ENCODE assay signal across 8 cellular contexts in the genomic region with DNA sequence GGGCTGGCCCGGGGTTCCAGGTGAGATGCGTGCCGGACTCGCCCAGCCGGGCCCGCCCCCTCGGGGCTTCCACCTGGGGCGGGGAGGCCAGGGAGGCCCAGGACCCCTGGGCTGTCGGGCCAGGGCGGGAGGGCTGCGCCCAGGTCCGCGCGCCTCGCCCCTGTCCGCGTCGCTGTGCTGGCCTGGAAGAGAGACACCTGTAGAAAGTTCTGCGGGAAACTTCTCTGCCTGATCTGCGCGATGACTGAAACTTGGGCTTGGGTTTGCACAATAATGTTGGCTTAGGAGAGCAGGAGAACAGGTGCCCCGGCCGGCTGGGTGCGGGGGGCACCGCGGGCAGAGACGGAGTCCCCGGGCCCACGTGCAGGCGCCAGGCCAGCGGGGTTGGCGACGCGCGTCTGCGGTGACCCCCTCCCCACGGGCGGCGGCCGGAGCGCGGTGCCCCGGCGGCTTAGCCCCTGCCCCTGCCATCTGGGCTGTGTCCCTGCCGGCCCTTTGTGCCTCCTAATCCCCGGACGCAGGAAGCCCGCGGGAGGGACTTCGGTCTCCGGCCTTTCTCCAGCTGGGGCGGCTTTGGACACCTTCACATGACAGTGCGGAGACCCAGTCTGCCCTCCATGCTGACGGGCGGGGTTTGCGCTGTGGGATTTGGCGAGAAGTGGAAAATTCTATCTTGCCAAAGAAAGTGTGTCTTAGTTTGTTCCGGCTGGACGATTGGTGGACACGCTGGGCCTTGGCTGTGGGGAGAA. TPM values are rescaled to one million over a fixed set of nuclear protein-coding genes. Genes with fewer than 3 reads are reported as not detected.
DNase-seq lines count a peak whose midpoint lies in the region; ATAC-seq and TF ChIP-seq lines count a peak whose summit lies in the region.

No MANE protein-coding gene starts in this region.

- no peaks in the 10 kb centered on the region for H4K20me1 ChIP-seq in HCT116 (ENCODE audit: insufficient read depth)

- H3K4me2 ChIP-seq in HCT116 (ENCODE audit: low read length): peak overlapping the region; percentile 86

- POLR2A ChIA-PET in CD8-positive, alpha-beta memory T cell (lab: Charles Lee): interaction anchor here (1.1 to 3.7 kb wide), 4 partner anchors 9 to 70 kb away, joined by 3 to 44 read pairs (median 9); a partner anchor contains a TSS
- POLR2A ChIA-PET in HCT116 (lab: Charles Lee): interaction anchor here (1.0 to 1.6 kb wide), 8 partner anchors 9 to 24 kb away, joined by 3 to 15 read pairs (median 5); a partner anchor contains a TSS

- DNase-seq in CD8-positive, alpha-beta memory T cell: no peak
- no peak for DNase-seq in HCT116 (ENCODE audit: low read depth, low spot score)
- no peak for DNase-seq in activated T-cell treated with anti-CD3 and anti-CD28 coated beads, Interleukin-2, amount 50 U/mL, for 72 hours
- peak; percentile 47 for DNase-seq in iPS-NIHi11 (ENCODE audit: low spot score)
- DNase-seq in kidney glomerular epithelial cell (lab: John Stamatoyannopoulos, UW): no peak
- no peak for DNase-seq in cerebellar nuclear complex (lab: John Stamatoyannopoulos, UW)

- no peaks in the 10 kb centered on the region for H3K27me3 ChIP-seq in CD8-positive, alpha-beta memory T cell (ENCODE audit: insufficient read depth, low read length, poor library complexity, severe bottlenecking)
- H3K27me3 ChIP-seq in HCT116 (ENCODE audit: insufficient read depth, low read length) (no peaks in the 10 kb centered on the region), subcutaneous abdominal adipose tissue (ENCODE audit: control insufficient read depth in 5 of 5, insufficient read depth in 4 of 5, low read length in 5 of 5) (no peaks in the 10 kb centered on the region)

- CTCF ChIA-PET in CD8-positive, alpha-beta memory T cell (lab: Charles Lee): interaction anchor here (0.9 to 2.3 kb wide), 5 partner anchors 8 to 223 kb away, joined by 3 to 18 read pairs (median 4); a partner anchor contains a TSS
- CTCF ChIA-PET in HCT116 (lab: Charles Lee): interaction anchor here (0.7 to 2.2 kb wide), 15 partner anchors 8 to 285 kb away, joined by 3 to 39 read pairs (median 4); a partner anchor contains a TSS

- H3K79me2 ChIP-seq in HCT116 (ENCODE audit: insufficient read depth, low read length): peaks cover 53% of the 10 kb centered on the region

- peak overlapping the region; percentile 79 to 91 (median 86) for H3K4me3 Mint-ChIP-seq in CD8-positive, alpha-beta memory T cell
- peak overlapping the region; percentile 75 to 78 for H3K4me3 Mint-ChIP-seq in activated T-cell treated with anti-CD3 and anti-CD28 coated beads, Interleukin-2, amount 50 U/mL, for 72 hours

- H3K27me3 Mint-ChIP-seq in CD8-positive, alpha-beta memory T cell: no peaks in the 10 kb centered on the region
- no peaks in the 10 kb centered on the region for H3K27me3 Mint-ChIP-seq in activated T-cell treated with anti-CD3 and anti-CD28 coated beads, Interleukin-2, amount 50 U/mL, for 72 hours (ENCODE audit: low read depth)

- no peaks in the 10 kb centered on the region for H3K9me3 Mint-ChIP-seq in CD8-positive, alpha-beta memory T cell
- H3K9me3 Mint-ChIP-seq in activated T-cell treated with anti-CD3 and anti-CD28 coated beads, Interleukin-2, amount 50 U/mL, for 72 hours: no peaks in the 10 kb centered on the region

- H3K4me3 ChIP-seq in CD8-positive, alpha-beta memory T cell (ENCODE audit: low read length): peak overlapping the region; percentile 63
- H3K4me3 ChIP-seq in HCT116 (replicated peaks in 1 of 2; ENCODE audit: low read depth in 1 of 2, low read length in 2 of 2): peak overlapping the region; percentile 68 to 86
- H3K4me3 ChIP-seq in subcutaneous abdominal adipose tissue (ENCODE audit: low read depth in 1 of 5, low read length in 5 of 5): peak overlapping the region; percentile 48 to 72 (median 60)

- no peak for TF ChIP-seq RAD21 in HCT116 (IDR thresholded peaks at IDR 0.05; ENCODE audit: low read depth)

- no peak for TF ChIP-seq CTCF in HCT116 (IDR thresholded peaks at IDR 0.05 in 2 of 3, conservative IDR thresholded peaks at IDR 0.05 in 1 of 3; ENCODE audit: borderline replicate concordance in 1 of 3, insufficient read depth in 1 of 3, low read depth in 2 of 3, low read length in 2 of 3)

- H3K9me3 ChIP-seq in CD8-positive, alpha-beta memory T cell (ENCODE audit: low read length): no peaks in the 10 kb centered on the region
- H3K9me3 ChIP-seq in HCT116 (ENCODE audit: control insufficient read depth in 1 of 2, insufficient read depth in 1 of 2, low read depth in 1 of 2, low read length in 2 of 2) (no peaks in the 10 kb centered on the region), subcutaneous abdominal adipose tissue (ENCODE audit: control insufficient read depth in 5 of 5, low read length in 5 of 5) (no peaks in the 10 kb centered on the region)

- BruUV-seq in HCT116 (replicated peaks; lab: Mats Ljungman, UMichigan): no TSS peak

- peaks cover 12% of the 10 kb centered on the region for H3K36me3 ChIP-seq in CD8-positive, alpha-beta memory T cell (ENCODE audit: insufficient read depth, low read length)
- peaks cover 5 to 16% of the 10 kb centered on the region in 2 experiments; a peak in 2 of 4 replicates for H3K36me3 ChIP-seq in HCT116 (ENCODE audit: control insufficient read depth in 1 of 2, insufficient read depth in 2 of 2, low read length in 2 of 2)
- H3K36me3 ChIP-seq in subcutaneous abdominal adipose tissue (ENCODE audit: control insufficient read depth in 5 of 5, insufficient read depth in 5 of 5, low read length in 5 of 5): peaks cover 0 to 13% (median 6%) of the 10 kb centered on the region in 5 donors

- no peak overlapping the region for H3K27ac ChIP-seq in CD8-positive, alpha-beta memory T cell (ENCODE audit: low read depth, low read length)
- peak overlapping the region; percentile 83 for H3K27ac ChIP-seq in HCT116 (ENCODE audit: low read depth, low read length)
- H3K27ac ChIP-seq in subcutaneous abdominal adipose tissue (ENCODE audit: low read depth, low read length): no peak overlapping the region

- no peak for TF ChIP-seq POLR2A in HCT116 (IDR thresholded peaks at IDR 0.05; ENCODE audit: borderline replicate concordance, extremely low read depth, insufficient read depth, insufficient read length)

- H3K4me1 ChIP-seq in CD8-positive, alpha-beta memory T cell (ENCODE audit: insufficient read depth, low read length): peaks cover 11% of the 10 kb centered on the region
- peaks cover 27 to 45% of the 10 kb centered on the region in 2 experiments for H3K4me1 ChIP-seq in HCT116 (ENCODE audit: control insufficient read depth in 1 of 2, insufficient read depth in 2 of 2, low read length in 2 of 2)
- H3K4me1 ChIP-seq in subcutaneous abdominal adipose tissue (ENCODE audit: control insufficient read depth in 5 of 5, insufficient read depth in 5 of 5, low read length in 5 of 5): peaks cover 0 to 23% (median 17%) of the 10 kb centered on the region in 5 donors

- H3K4me1 Mint-ChIP-seq in CD8-positive, alpha-beta memory T cell: peaks cover 12 to 22% (median 15%) of the 10 kb centered on the region in 3 donors
- peaks cover 13% of the 10 kb centered on the region for H3K4me1 Mint-ChIP-seq in activated T-cell treated with anti-CD3 and anti-CD28 coated beads, Interleukin-2, amount 50 U/mL, for 72 hours (ENCODE audit: low read depth)

- peaks cover 0 to 40% (median 0%) of the 10 kb centered on the region in 3 donors for H3K36me3 Mint-ChIP-seq in CD8-positive, alpha-beta memory T cell
- H3K36me3 Mint-ChIP-seq in activated T-cell treated with anti-CD3 and anti-CD28 coated beads, Interleukin-2, amount 50 U/mL, for 72 hours (ENCODE audit: insufficient read depth in 2 of 2): peaks cover 0 to 2% of the 10 kb centered on the region in 2 donors

- no peak overlapping the region for H2AFZ ChIP-seq in HCT116 (ENCODE audit: low read depth, low read length, poor library complexity, severe bottlenecking)

- intact Hi-C loops in HCT116 (cut with micrococcal nuclease): loop anchor here (1.0 kb wide), 1 partner anchor 9 kb away; no protein-coding TSS in a partner anchor

- no peaks in the 10 kb centered on the region for H3K9me2 ChIP-seq in HCT116 (ENCODE audit: insufficient read depth)

- H3K27ac Mint-ChIP-seq in CD8-positive, alpha-beta memory T cell: peak overlapping the region in 5 of 8 donors; percentile 42 to 81 (median 51)
- no peak overlapping the region for H3K27ac Mint-ChIP-seq in activated T-cell treated with anti-CD3 and anti-CD28 coated beads, Interleukin-2, amount 50 U/mL, for 72 hours

- RAD21 ChIA-PET in HCT116 (lab: Charles Lee; ENCODE audit: low non-redundant PET in 1 of 2, low total read pairs in 2 of 2, uncharacterized antibody in 2 of 2, unreplicated experiment in 2 of 2): interaction anchor here (0.7 to 1.6 kb wide), 7 partner anchors 8 to 75 kb away, joined by 3 to 9 read pairs (median 3); a partner anchor contains a TSS

- ATAC-seq in HCT116: peak; percentile 43
- ATAC-seq in activated T-cell treated with anti-CD3 and anti-CD28 coated beads, Interleukin-2, amount 50 U/mL, for 72 hours (replicated peaks in 1 of 2): peak; percentile 30 to 33
- no peak for ATAC-seq in GM21576 (IDR thresholded peaks at IDR 0.05; ENCODE audit: unreplicated experiment)

- peak overlapping the region; percentile 95 for H3K9ac ChIP-seq in HCT116 (ENCODE audit: low read length)
- H3K9ac ChIP-seq in subcutaneous abdominal adipose tissue (ENCODE audit: low read length in 5 of 5): peak overlapping the region in 3 of 5 donors; percentile 39 to 68 (median 43)

TF ChIP-seq in HCT116, 20 proteins besides CTCF, POLR2A, EP300 and RAD21:
- TF ChIP-seq ZFX (IDR thresholded peaks at IDR 0.05) (peak; percentile 60; the same call in 1 of the 2 replicates), FOSL1 (IDR thresholded peaks at IDR 0.05; ENCODE audit: low read depth) (no peak), SP1 (IDR thresholded peaks at IDR 0.05; ENCODE audit: low read depth) (no peak)
- TF ChIP-seq, protein P1, sequence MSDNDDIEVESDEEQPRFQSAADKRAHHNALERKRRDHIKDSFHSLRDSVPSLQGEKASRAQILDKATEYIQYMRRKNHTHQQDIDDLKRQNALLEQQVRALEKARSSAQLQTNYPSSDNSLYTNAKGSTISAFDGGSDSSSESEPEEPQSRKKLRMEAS (IDR thresholded peaks at IDR 0.05): peak; percentile 71; the same call in 1 of the 2 replicates

RNA-seq across cellular contexts. Expression of a gene that starts 0.5 kb away (rescaled TPM):
- total RNA-seq in CD8-positive, alpha-beta memory T cell: 10 to 100 TPM; 17.1 to 17.8 TPM
- polyA plus RNA-seq in CD8-positive, alpha-beta memory T cell: 39.5 TPM
- total RNA-seq in HCT116 (2021; ENCODE audit: unreplicated experiment): 209 TPM
- polyA plus RNA-seq in HCT116 (2012): 177 and 183 TPM in 2 replicates
- 10 to 100 TPM; 12.5 to 17.4 TPM for total RNA-seq in activated T-cell treated with anti-CD3 and anti-CD28 coated beads, Interleukin-2, amount 50 U/mL, for 72 hours

RNA-seq across cellular contexts. Expression of a gene that starts 9.7 kb away (rescaled TPM):
- total RNA-seq in CD8-positive, alpha-beta memory T cell: 10 to 100 TPM; 49.7 to 56.9 TPM
- polyA plus RNA-seq in CD8-positive, alpha-beta memory T cell: 152 TPM
- total RNA-seq in HCT116 (2021; ENCODE audit: unreplicated experiment): 87.3 TPM
- polyA plus RNA-seq in HCT116 (2012): 80.0 and 86.5 TPM in 2 replicates
- 10 to 100 TPM; 34.8 to 49.5 TPM for total RNA-seq in activated T-cell treated with anti-CD3 and anti-CD28 coated beads, Interleukin-2, amount 50 U/mL, for 72 hours

RNA-seq across cellular contexts. Expression of a gene that starts 10.6 kb away (rescaled TPM):
- 10 to 100 TPM in 1 of 2 experiments, 1 to 10 TPM in 1; 6.9 to 11.1 TPM for total RNA-seq in CD8-positive, alpha-beta memory T cell
- polyA plus RNA-seq in CD8-positive, alpha-beta memory T cell: 0.15 TPM
- total RNA-seq in HCT116 (2021; ENCODE audit: unreplicated experiment): 38.4 TPM
- 14.5 and 16.3 TPM in 2 replicates for polyA plus RNA-seq in HCT116 (2012)
- 1 to 10 TPM; 4.1 to 6.6 TPM for total RNA-seq in activated T-cell treated with anti-CD3 and anti-CD28 coated beads, Interleukin-2, amount 50 U/mL, for 72 hours

Comparison
In these comparisons a context has a peak if more than half of its experiments do, and no peak if none do; other contexts are left out.
1. RNA of a gene that starts 0.5 kb away (total RNA-seq): 209 TPM in HCT116 (single experiment); 17.1 to 17.8 TPM in CD8-positive, alpha-beta memory T cell and 12.5 to 17.4 TPM in activated T-cell treated with anti-CD3 and anti-CD28 coated beads, Interleukin-2, amount 50 U/mL, for 72 hours; every median in the first group is over 10 times any median in the second.
2. Peak in every context shown above with its lines, with median percentiles within 50 percentile points of each other: H3K4me3 ChIP-seq.